ENCODE assay signal across 8 cellular contexts in genomic region chr17:8138672-8139371, GRCh38. TPM values are rescaled to one million over a fixed set of nuclear protein-coding genes. Genes with fewer than 3 reads are reported as not detected.
DNase-seq lines count a peak whose midpoint lies in the region; ATAC-seq and TF ChIP-seq lines count a peak whose summit lies in the region.

No MANE protein-coding gene starts in this region.

- peak; percentile 77 for ATAC-seq in GM21381 (IDR thresholded peaks at IDR 0.05; ENCODE audit: unreplicated experiment)

- BruUV-seq in Calu3 (replicated peaks; lab: Mats Ljungman, UMichigan): no TSS peak

- DNase-seq in Calu3 (peak; percentile 94), HUDEP-2 (lab: John Stamatoyannopoulos, UW; ENCODE audit: unreplicated experiment in 76 of 76) (peak in 73 of 76 experiments; percentile 54 to 100 (median 96)), NOMO-1 treated with dmso at 0.1 percent for 144 hours (lab: John Stamatoyannopoulos, UW; ENCODE audit: unreplicated experiment) (peak; percentile 92), endothelial cell (ENCODE audit: low spot score) (peak; percentile 99), midbrain (lab: John Stamatoyannopoulos, UW) (peak; percentile 97)
- peak; percentile 94 for DNase-seq in activated CD8-positive, alpha-beta memory T cell treated with anti-CD3 and anti-CD28 coated beads, Interleukin-2, amount 50 U/mL, for 24 hours (ENCODE audit: extremely low read depth)
- DNase-seq in stimulated activated CD8-positive, alpha-beta memory T cell treated with anti-CD3 and anti-CD28 coated beads, Interleukin-15, amount 100 ng/mL, for 48 hours (ENCODE audit: low read depth in 2 of 2): peak; percentile 91 to 94

- no peak overlapping the region for H3K4me3 Mint-ChIP-seq in Calu3 (ENCODE audit: low read depth, unreplicated experiment)
- H3K4me3 Mint-ChIP-seq in endothelial cell (ENCODE audit: unreplicated experiment): no peak overlapping the region

- no peaks in the 10 kb centered on the region for H3K4me1 Mint-ChIP-seq in Calu3 (ENCODE audit: low read depth, unreplicated experiment)
- no peaks in the 10 kb centered on the region for H3K4me1 Mint-ChIP-seq in endothelial cell (ENCODE audit: unreplicated experiment)

- H3K27ac Mint-ChIP-seq in Calu3 (ENCODE audit: unreplicated experiment): no peak overlapping the region
- H3K27ac Mint-ChIP-seq in endothelial cell (ENCODE audit: unreplicated experiment): no peak overlapping the region

- TF ChIP-seq CTCF in Calu3 (IDR thresholded peaks at IDR 0.05; ENCODE audit: unreplicated experiment) (peak; percentile 37), endothelial cell (IDR thresholded peaks at IDR 0.05; ENCODE audit: unreplicated experiment) (peak; percentile 84)

- H3K9me3 Mint-ChIP-seq in Calu3 (ENCODE audit: low read depth, unreplicated experiment): no peaks in the 10 kb centered on the region
- no peaks in the 10 kb centered on the region for H3K9me3 Mint-ChIP-seq in endothelial cell (ENCODE audit: unreplicated experiment)

- intact Hi-C loops in Calu3 (cut with micrococcal nuclease; ENCODE audit: unreplicated experiment): loop anchor here (1.0 to 5.0 kb wide), 3 partner anchors 19 to 83 kb away; no protein-coding TSS in a partner anchor

- H3K27me3 Mint-ChIP-seq in Calu3 (ENCODE audit: unreplicated experiment): no peaks in the 10 kb centered on the region
- H3K27me3 Mint-ChIP-seq in endothelial cell (ENCODE audit: unreplicated experiment): peaks cover 9% of the 10 kb centered on the region

- CTCF ChIA-PET in Calu3 (lab: Charles Lee): interaction anchor here (0.7 to 1.4 kb wide), 5 partner anchors 18 to 65 kb away, joined by 3 read pairs; partner anchors contain the start of gene ALOXE3

- H3K36me3 Mint-ChIP-seq in Calu3 (ENCODE audit: insufficient read depth, unreplicated experiment) (peaks cover 9% of the 10 kb centered on the region), endothelial cell (ENCODE audit: low read depth, unreplicated experiment) (peaks cover 14% of the 10 kb centered on the region)

RNA-seq across cellular contexts. Expression of gene PER1, which starts 13.4 kb away (rescaled TPM):
- total RNA-seq in Calu3 (2022): 16.1 and 17.0 TPM in 2 replicates
- total RNA-seq in endothelial cell (ENCODE audit: unreplicated experiment): 30.0 TPM

RNA-seq across cellular contexts. Expression of gene HES7, which starts 14.9 kb away (rescaled TPM):
- total RNA-seq in Calu3 (2022) (0.28 and 0.69 TPM in 2 replicates), endothelial cell (ENCODE audit: unreplicated experiment) (3.3 TPM)

RNA-seq across cellular contexts. Expression of gene ALOXE3, which starts 20.5 kb away (rescaled TPM):
- total RNA-seq in Calu3 (2022) (0.20 TPM in 1 of 2 replicates, not detected in the other), endothelial cell (ENCODE audit: unreplicated experiment) (not detected)

RNA-seq across cellular contexts. Expression of gene VAMP2, which starts 23.9 kb away (rescaled TPM):
- 18.1 and 22.1 TPM in 2 replicates for total RNA-seq in Calu3 (2022)
- total RNA-seq in endothelial cell (ENCODE audit: unreplicated experiment): 19.8 TPM

RNA-seq across cellular contexts. Expression of gene TMEM107, which starts 37.4 kb away (rescaled TPM):
- total RNA-seq in Calu3 (2022): 12.2 and 13.5 TPM in 2 replicates
- total RNA-seq in endothelial cell (ENCODE audit: unreplicated experiment): 14.6 TPM

Comparison
In these comparisons a context has a peak if more than half of its experiments do, and no peak if none do; other contexts are left out.
1. Peak in every context shown above with its lines: DNase-seq and ATAC-seq.